18 cellular contexts compared by ENCODE assay signal in the genomic region with DNA sequence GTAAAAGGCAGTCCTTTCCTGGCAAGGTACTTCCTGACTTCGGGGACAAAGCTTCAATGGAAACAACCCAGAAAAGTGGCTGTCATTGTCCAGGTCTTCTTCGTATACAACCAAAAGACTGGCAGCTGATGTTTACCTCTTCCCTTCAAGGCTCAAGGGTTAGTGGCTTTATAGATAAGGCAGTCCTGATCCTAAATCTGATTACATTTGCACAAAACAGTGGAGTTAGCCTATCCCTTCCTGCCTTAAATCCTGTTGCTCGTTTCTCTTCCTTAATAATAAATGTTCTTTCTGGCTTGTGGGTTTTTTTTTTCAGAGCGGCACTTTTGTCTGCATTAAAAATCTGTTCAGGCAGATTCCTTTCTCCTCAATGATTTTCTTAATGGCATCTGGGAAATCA.
DNase-seq lines count a peak whose midpoint lies in the region; ATAC-seq, FAIRE-seq and TF ChIP-seq lines count a peak whose summit lies in the region.
"Had no signal": no experiment of that assay in that cellular context is flagged by ENCODE, and none has a peak within 500 bp of the region (broad histone marks: within the 10 kb centered on the region; RNA-seq: fewer than 3 reads in every experiment).

No MANE protein-coding gene starts in this region.

- DNase-seq in D721Med (ENCODE audit: insufficient read length, low spot score) (no peak), NCI-H82 (lab: John Stamatoyannopoulos, UW) (peak; percentile 81), endothelial cell (ENCODE audit: low spot score) (no peak), upper lobe of right lung (no peak), occipital lobe (lab: John Stamatoyannopoulos, UW) (no peak)
- DNase-seq: C1 segment of cervical spinal cord; Calu3; CD4-positive, alpha-beta memory T cell; COR-L47; DMS153; DND-41; GM23248; H7; HCEC 1CT had no signal

- H3K4me3 Mint-ChIP-seq in endothelial cell (ENCODE audit: unreplicated experiment): no peak overlapping the region
- H3K4me3 Mint-ChIP-seq: CD4-positive, alpha-beta memory T cell had no signal

- no peak overlapping the region for H3K27ac ChIP-seq in upper lobe of right lung
- H3K27ac ChIP-seq: GM23248 had no signal

- no peaks in the 10 kb centered on the region for H3K9me3 ChIP-seq in upper lobe of right lung

- no peaks in the 10 kb centered on the region for H3K4me1 ChIP-seq in upper lobe of right lung

- no peaks in the 10 kb centered on the region for H3K27me3 ChIP-seq in upper lobe of right lung

- H3K36me3 Mint-ChIP-seq in endothelial cell (ENCODE audit: low read depth, unreplicated experiment): peaks cover 3% of the 10 kb centered on the region
- H3K36me3 Mint-ChIP-seq: CD4-positive, alpha-beta memory T cell had no signal

- intact Hi-C loops in upper lobe of right lung (cut with DNase I): no loop called here

- no peak overlapping the region for H3K4me3 ChIP-seq in upper lobe of right lung

- TF ChIP-seq CTCF in D721Med (IDR thresholded peaks at IDR 0.05; ENCODE audit: insufficient read depth, missing control alignments): no peak
- no peak for TF ChIP-seq CTCF in endothelial cell (IDR thresholded peaks at IDR 0.05; ENCODE audit: unreplicated experiment)
- no peak for TF ChIP-seq CTCF in upper lobe of right lung (IDR thresholded peaks at IDR 0.05)

- H3K27me3 Mint-ChIP-seq in endothelial cell (ENCODE audit: unreplicated experiment): peaks cover 2% of the 10 kb centered on the region
- H3K27me3 Mint-ChIP-seq: CD4-positive, alpha-beta memory T cell had no signal

- peaks cover 16% of the 10 kb centered on the region for H3K4me1 Mint-ChIP-seq in endothelial cell (ENCODE audit: unreplicated experiment)
- H3K4me1 Mint-ChIP-seq: CD4-positive, alpha-beta memory T cell had no signal

- H3K27ac Mint-ChIP-seq in endothelial cell (ENCODE audit: unreplicated experiment): peak overlapping the region; percentile 10
- H3K27ac Mint-ChIP-seq: CD4-positive, alpha-beta memory T cell had no signal

- ATAC-seq in upper lobe of right lung (peak; percentile 27), GM19395 (IDR thresholded peaks at IDR 0.05; ENCODE audit: unreplicated experiment) (no peak)

- H3K36me3 ChIP-seq in upper lobe of right lung: no peaks in the 10 kb centered on the region

- FAIRE-seq in D721Med (lab: Jason Lieb, UNC): peak; percentile 56
- FAIRE-seq: G401.6, GM12892, H1 had no signal

- H3K9me3 Mint-ChIP-seq in endothelial cell (ENCODE audit: unreplicated experiment): peaks cover 4% of the 10 kb centered on the region
